In the genomic region with DNA sequence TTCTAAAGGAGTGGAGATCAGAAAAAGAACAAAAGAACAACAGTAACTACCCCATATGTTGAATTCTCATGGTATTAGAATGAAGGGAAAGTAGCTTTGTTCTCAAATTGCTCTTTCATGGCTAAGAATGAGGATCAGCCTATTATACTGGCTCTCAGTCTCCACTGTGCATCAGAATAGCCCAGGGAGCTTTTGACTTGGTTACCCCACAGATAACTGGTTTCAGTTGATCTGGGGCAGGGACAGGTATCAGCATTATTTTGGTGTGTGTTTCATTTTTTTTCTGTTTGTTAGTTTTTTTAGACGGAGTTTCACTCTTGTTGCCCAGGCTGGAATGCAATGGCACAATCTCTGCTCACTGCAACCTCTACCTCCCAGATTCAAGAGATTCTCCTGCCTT, we compare ENCODE assay signal across 5 cellular contexts.
"Had no signal": no experiment of that assay in that cellular context is flagged by ENCODE, and none has a peak within 500 bp of the region (broad histone marks: within the 10 kb centered on the region; RNA-seq: fewer than 3 reads in every experiment).

No MANE protein-coding gene starts in this region.

- H3K4me3 ChIP-seq: K562 had no signal

- DNase-seq: GOT3, H7, HCEC 1CT, IMR-90 had no signal
